Comparison of ENCODE assay signal across 1 cellular context in genomic region chr6:37004044-37004984, GRCh38.
TF ChIP-seq lines count a peak whose summit lies in the region.

No MANE protein-coding gene starts in this region.

TF ChIP-seq in H1, 55 proteins besides CTCF, POLR2A, EP300 and RAD21:
- peak; percentile 36; the same call in 1 of the 2 replicates for TF ChIP-seq KDM1A (IDR thresholded peaks at IDR 0.05; ENCODE audit: borderline replicate concordance, low read length)
- TF ChIP-seq CREB1 (IDR thresholded peaks at IDR 0.05), result no peak
